8 cellular contexts compared by ENCODE assay signal in the genomic region with DNA sequence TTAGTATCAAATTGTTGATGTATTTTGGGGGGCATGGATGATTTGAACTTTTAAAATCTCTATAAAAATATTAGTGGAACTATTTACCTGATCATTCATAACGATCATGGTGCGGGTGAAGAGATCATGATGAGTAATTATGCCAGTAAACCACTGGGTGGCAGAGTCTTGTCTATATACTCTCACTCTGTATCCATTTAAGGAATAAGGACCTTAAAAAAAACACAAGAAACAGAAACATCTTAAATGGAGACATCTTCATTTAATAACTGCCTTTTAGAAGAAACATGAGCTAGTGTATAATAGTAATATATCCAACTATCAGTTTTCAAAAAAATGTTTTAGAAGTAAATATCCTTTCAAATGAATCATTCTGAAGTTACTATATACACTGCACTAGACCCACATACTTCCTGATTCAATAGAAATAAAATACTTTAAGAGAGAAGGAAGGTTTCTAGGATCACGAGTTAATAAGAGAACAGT.
DNase-seq lines count a peak whose midpoint lies in the region; ATAC-seq and TF ChIP-seq lines count a peak whose summit lies in the region.

No MANE protein-coding gene starts in this region.

- CTCF ChIA-PET in activated naive CD4-positive, alpha-beta T cell treated with anti-CD3 and anti-CD28 coated beads for 36 hours (lab: Charles Lee): interaction anchor here (0.6 to 4.3 kb wide), 24 partner anchors 8 to 502 kb away, joined by 3 to 27 read pairs (median 4); no protein-coding TSS in a partner anchor
- CTCF ChIA-PET in naive thymus-derived CD4-positive, alpha-beta T cell (lab: Charles Lee): interaction anchor here (0.6 to 3.0 kb wide), 18 partner anchors 9 to 503 kb away, joined by 3 to 29 read pairs (median 4); no protein-coding TSS in a partner anchor

- no peak for DNase-seq in activated naive CD4-positive, alpha-beta T cell treated with anti-CD3 and anti-CD28 coated beads for 36 hours
- no peak for DNase-seq in activated naive CD4-positive, alpha-beta T cell treated with anti-CD3 and anti-CD28 coated beads, Interleukin-2, amount 50 U/mL, for 16 hours
- DNase-seq in epidermal melanocyte (ENCODE audit: insufficient read length, low spot score): peak; percentile 20
- DNase-seq in naive thymus-derived CD4-positive, alpha-beta T cell: peak in 7 of 9 donors; percentile 45 to 72 (median 61)
- no peak for DNase-seq in stimulated activated CD8-positive, alpha-beta memory T cell treated with anti-CD3 and anti-CD28 coated beads, Interleukin-4, amount 100 ng/mL, for 48 hours

- peaks cover 2 to 19% (median 2%) of the 10 kb centered on the region in 3 experiments for H3K36me3 ChIP-seq in naive thymus-derived CD4-positive, alpha-beta T cell (ENCODE audit: control insufficient read depth in 2 of 3, insufficient read depth in 3 of 3, low read length in 3 of 3)

- H3K36me3 Mint-ChIP-seq in activated naive CD4-positive, alpha-beta T cell treated with anti-CD3 and anti-CD28 coated beads for 36 hours (ENCODE audit: low read depth): peaks cover 20% of the 10 kb centered on the region
- H3K36me3 Mint-ChIP-seq in naive thymus-derived CD4-positive, alpha-beta T cell: peaks cover 4 to 29% (median 17%) of the 10 kb centered on the region in 5 donors

- peaks cover 17 to 24% of the 10 kb centered on the region in 2 donors for H3K4me1 ChIP-seq in naive thymus-derived CD4-positive, alpha-beta T cell (ENCODE audit: control insufficient read depth in 2 of 2, insufficient read depth in 2 of 2, low read length in 2 of 2)

- H3K27me3 ChIP-seq in naive thymus-derived CD4-positive, alpha-beta T cell (ENCODE audit: control insufficient read depth in 2 of 2, insufficient read depth in 2 of 2, low read length in 2 of 2): no peaks in the 10 kb centered on the region

- peaks cover 49% of the 10 kb centered on the region for H3K4me1 Mint-ChIP-seq in activated naive CD4-positive, alpha-beta T cell treated with anti-CD3 and anti-CD28 coated beads for 36 hours (ENCODE audit: low read depth)
- H3K4me1 Mint-ChIP-seq in naive thymus-derived CD4-positive, alpha-beta T cell: peaks cover 38 to 64% (median 61%) of the 10 kb centered on the region in 7 donors

- no peaks in the 10 kb centered on the region for H3K9me3 Mint-ChIP-seq in activated naive CD4-positive, alpha-beta T cell treated with anti-CD3 and anti-CD28 coated beads for 36 hours
- no peaks in the 10 kb centered on the region for H3K9me3 Mint-ChIP-seq in naive thymus-derived CD4-positive, alpha-beta T cell

- peak overlapping the region; percentile 13 for H3K27ac Mint-ChIP-seq in activated naive CD4-positive, alpha-beta T cell treated with anti-CD3 and anti-CD28 coated beads for 36 hours
- peak overlapping the region in 8 of 9 donors; percentile 29 to 88 (median 56) for H3K27ac Mint-ChIP-seq in naive thymus-derived CD4-positive, alpha-beta T cell

- ATAC-seq in GM21576 (IDR thresholded peaks at IDR 0.05; ENCODE audit: unreplicated experiment) (peak; percentile 74), SK-N-SH treated with all-trans-retinoic acid at 6 μM for 48 hours (peak; percentile 93)
- ATAC-seq in naive thymus-derived CD4-positive, alpha-beta T cell: peak; percentile 86

- POLR2A ChIA-PET in naive thymus-derived CD4-positive, alpha-beta T cell (lab: Charles Lee): interaction anchor here (0.6 to 4.0 kb wide), 3 partner anchors 51 to 414 kb away, joined by 3 to 20 read pairs (median 4); no protein-coding TSS in a partner anchor

- H3K4me3 Mint-ChIP-seq in activated naive CD4-positive, alpha-beta T cell treated with anti-CD3 and anti-CD28 coated beads for 36 hours: no peak overlapping the region
- H3K4me3 Mint-ChIP-seq in naive thymus-derived CD4-positive, alpha-beta T cell: peak overlapping the region in 7 of 10 donors; percentile 2 to 56 (median 35)

- H3K9me3 ChIP-seq in naive thymus-derived CD4-positive, alpha-beta T cell (ENCODE audit: control insufficient read depth in 2 of 3, low read length in 3 of 3): no peaks in the 10 kb centered on the region

- TF ChIP-seq EP300 in Ishikawa (IDR thresholded peaks at IDR 0.05; ENCODE audit: borderline replicate concordance): no peak

- intact Hi-C loops in activated naive CD4-positive, alpha-beta T cell treated with anti-CD3 and anti-CD28 coated beads for 36 hours (cut with micrococcal nuclease): loop anchor here (1.0 to 2.0 kb wide), 6 partner anchors 52 to 503 kb away; no protein-coding TSS in a partner anchor
- intact Hi-C loops in naive thymus-derived CD4-positive, alpha-beta T cell (cut with micrococcal nuclease): loop anchor here (1.0 to 10.0 kb wide), 10 partner anchors 8 to 503 kb away; partner anchors contain the start of gene JMJD1C (in 2 of the 2)

- no peak overlapping the region for H3K4me3 ChIP-seq in naive thymus-derived CD4-positive, alpha-beta T cell (ENCODE audit: low read length)

- no peaks in the 10 kb centered on the region for H3K27me3 Mint-ChIP-seq in activated naive CD4-positive, alpha-beta T cell treated with anti-CD3 and anti-CD28 coated beads for 36 hours (ENCODE audit: low read depth)
- H3K27me3 Mint-ChIP-seq in naive thymus-derived CD4-positive, alpha-beta T cell: no peaks in the 10 kb centered on the region

- peak; percentile 62 for TF ChIP-seq RAD21 in Ishikawa (IDR thresholded peaks at IDR 0.05; ENCODE audit: low read depth)

- no peak overlapping the region for H3K27ac ChIP-seq in naive thymus-derived CD4-positive, alpha-beta T cell (ENCODE audit: low read depth, low read length)

TF ChIP-seq in Ishikawa, 13 proteins besides CTCF, POLR2A, EP300 and RAD21:
- TF ChIP-seq TCF12 (IDR thresholded peaks at IDR 0.05; ENCODE audit: low read depth): no peak
- no peak for TF ChIP-seq NFIC (IDR thresholded peaks at IDR 0.05)
- no peak for TF ChIP-seq TEAD4 (IDR thresholded peaks at IDR 0.05)
- no peak for TF ChIP-seq YY1 (IDR thresholded peaks at IDR 0.05; ENCODE audit: low read depth)

TF ChIP-seq in SK-N-SH treated with all-trans-retinoic acid at 6 μM for 48 hours, 23 proteins besides CTCF, POLR2A, EP300 and RAD21 (continues in another document):
- TF ChIP-seq ARNTL (CRISPR knock-in tag; IDR thresholded peaks at IDR 0.05; ENCODE audit: borderline replicate concordance, low read depth): no peak
- no peak for TF ChIP-seq BACH2 (CRISPR knock-in tag; IDR thresholded peaks at IDR 0.05; ENCODE audit: borderline replicate concordance)
- no peak for TF ChIP-seq ESRRG (CRISPR knock-in tag; IDR thresholded peaks at IDR 0.05)
- TF ChIP-seq, protein P1, sequence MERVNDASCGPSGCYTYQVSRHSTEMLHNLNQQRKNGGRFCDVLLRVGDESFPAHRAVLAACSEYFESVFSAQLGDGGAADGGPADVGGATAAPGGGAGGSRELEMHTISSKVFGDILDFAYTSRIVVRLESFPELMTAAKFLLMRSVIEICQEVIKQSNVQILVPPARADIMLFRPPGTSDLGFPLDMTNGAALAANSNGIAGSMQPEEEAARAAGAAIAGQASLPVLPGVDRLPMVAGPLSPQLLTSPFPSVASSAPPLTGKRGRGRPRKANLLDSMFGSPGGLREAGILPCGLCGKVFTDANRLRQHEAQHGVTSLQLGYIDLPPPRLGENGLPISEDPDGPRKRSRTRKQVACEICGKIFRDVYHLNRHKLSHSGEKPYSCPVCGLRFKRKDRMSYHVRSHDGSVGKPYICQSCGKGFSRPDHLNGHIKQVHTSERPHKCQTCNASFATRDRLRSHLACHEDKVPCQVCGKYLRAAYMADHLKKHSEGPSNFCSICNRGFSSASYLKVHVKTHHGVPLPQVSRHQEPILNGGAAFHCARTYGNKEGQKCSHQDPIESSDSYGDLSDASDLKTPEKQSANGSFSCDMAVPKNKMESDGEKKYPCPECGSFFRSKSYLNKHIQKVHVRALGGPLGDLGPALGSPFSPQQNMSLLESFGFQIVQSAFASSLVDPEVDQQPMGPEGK (CRISPR knock-in tag; IDR thresholded peaks at IDR 0.05; ENCODE audit: borderline replicate concordance): no peak
- TF ChIP-seq ZC3H10 (CRISPR knock-in tag; IDR thresholded peaks at IDR 0.05): no peak
- TF ChIP-seq ZFP3 (CRISPR knock-in tag; IDR thresholded peaks at IDR 0.05): no peak
- no peak for TF ChIP-seq TOX (CRISPR knock-in tag; IDR thresholded peaks at IDR 0.05; ENCODE audit: borderline replicate concordance)
- no peak for TF ChIP-seq GLIS3 (CRISPR knock-in tag; IDR thresholded peaks at IDR 0.05)
- no peak for TF ChIP-seq RARB (CRISPR knock-in tag; IDR thresholded peaks at IDR 0.05)
- no peak for TF ChIP-seq SNAI2 (CRISPR knock-in tag; IDR thresholded peaks at IDR 0.05)
- no peak for TF ChIP-seq ZNF8 (CRISPR knock-in tag; IDR thresholded peaks at IDR 0.05)
- TF ChIP-seq ZNF565 (CRISPR knock-in tag; conservative IDR thresholded peaks at IDR 0.05; ENCODE audit: low read depth): no peak
- TF ChIP-seq TCF4 (CRISPR knock-in tag; IDR thresholded peaks at IDR 0.05; ENCODE audit: borderline replicate concordance): no peak
- TF ChIP-seq PPARA (CRISPR knock-in tag; IDR thresholded peaks at IDR 0.05; ENCODE audit: borderline replicate concordance): no peak
- TF ChIP-seq, protein P2, sequence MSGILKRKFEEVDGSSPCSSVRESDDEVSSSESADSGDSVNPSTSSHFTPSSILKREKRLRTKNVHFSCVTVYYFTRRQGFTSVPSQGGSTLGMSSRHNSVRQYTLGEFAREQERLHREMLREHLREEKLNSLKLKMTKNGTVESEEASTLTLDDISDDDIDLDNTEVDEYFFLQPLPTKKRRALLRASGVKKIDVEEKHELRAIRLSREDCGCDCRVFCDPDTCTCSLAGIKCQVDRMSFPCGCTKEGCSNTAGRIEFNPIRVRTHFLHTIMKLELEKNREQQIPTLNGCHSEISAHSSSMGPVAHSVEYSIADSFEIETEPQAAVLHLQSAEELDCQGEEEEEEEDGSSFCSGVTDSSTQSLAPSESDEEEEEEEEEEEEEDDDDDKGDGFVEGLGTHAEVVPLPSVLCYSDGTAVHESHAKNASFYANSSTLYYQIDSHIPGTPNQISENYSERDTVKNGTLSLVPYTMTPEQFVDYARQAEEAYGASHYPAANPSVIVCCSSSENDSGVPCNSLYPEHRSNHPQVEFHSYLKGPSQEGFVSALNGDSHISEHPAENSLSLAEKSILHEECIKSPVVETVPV (CRISPR knock-in tag; IDR thresholded peaks at IDR 0.05): no peak
- TF ChIP-seq CREB5 (CRISPR knock-in tag; IDR thresholded peaks at IDR 0.05; ENCODE audit: low read depth): no peak
- TF ChIP-seq OSR1 (CRISPR knock-in tag; IDR thresholded peaks at IDR 0.05): no peak
- no peak for TF ChIP-seq CSDC2 (CRISPR knock-in tag; IDR thresholded peaks at IDR 0.05)

Comparison
In these comparisons a context has a peak if more than half of its experiments do, and no peak if none do; other contexts are left out.
1. DNase-seq: peak in epidermal melanocyte (single experiment) and naive thymus-derived CD4-positive, alpha-beta T cell (7 of 9); none in activated naive CD4-positive, alpha-beta T cell treated with anti-CD3 and anti-CD28 coated beads for 36 hours (single experiment), activated naive CD4-positive, alpha-beta T cell treated with anti-CD3 and anti-CD28 coated beads, Interleukin-2, amount 50 U/mL, for 16 hours (single experiment) and stimulated activated CD8-positive, alpha-beta memory T cell treated with anti-CD3 and anti-CD28 coated beads, Interleukin-4, amount 100 ng/mL, for 48 hours (single experiment).
2. Peak in every context shown above with its lines, with median percentiles within 50 percentile points of each other: ATAC-seq.